In genomic region chr11:68039526-68040086, GRCh38 we compare ENCODE assay signal across 8 cellular contexts.
DNase-seq lines count a peak whose midpoint lies in the region; ATAC-seq and TF ChIP-seq lines count a peak whose summit lies in the region.

No MANE protein-coding gene starts in this region.

- TF ChIP-seq CTCF in RWPE1 (conservative IDR thresholded peaks at IDR 0.05; ENCODE audit: low read depth) (no peak), fibroblast of pulmonary artery (IDR thresholded peaks at IDR 0.05; ENCODE audit: low read length, missing control alignments) (no peak)

- CTCF ChIA-PET in RWPE1 (lab: Yijun Ruan, JAX), result interaction anchor here (0.5 to 1.1 kb wide), 2 partner anchors 19 to 166 kb away, joined by 3 read pairs; no protein-coding TSS in a partner anchor

- H3K27ac ChIP-seq in RWPE1 (peak overlapping the region; percentile 81), skin epidermis (peak overlapping the region in 20 of 21 experiments; percentile 66 to 96 (median 87))

- peak; percentile 37 for DNase-seq in RWPE1 (ENCODE audit: low spot score)
- DNase-seq in fibroblast of pulmonary artery (ENCODE audit: low read depth), result no peak
- no peak for DNase-seq in NCI-H1105 (lab: John Stamatoyannopoulos, UW)
- no peak for DNase-seq in hippocampal formation (lab: John Stamatoyannopoulos, UW)
- DNase-seq in hypothalamus (lab: John Stamatoyannopoulos, UW), result no peak

- POLR2A ChIA-PET in RWPE1 (lab: Yijun Ruan, JAX; ENCODE audit: low non-redundant PET), result no interaction called here

- H3K4me3 ChIP-seq in fibroblast of pulmonary artery (replicated peaks; ENCODE audit: low read depth, low read length) (peak overlapping the region; percentile 73), skin epidermis (peak overlapping the region; percentile 44 to 81 (median 66))

- no peak for ATAC-seq in GM21723 (IDR thresholded peaks at IDR 0.05; ENCODE audit: unreplicated experiment)

- peak; percentile 26 for TF ChIP-seq POLR2A in GM15510 (IDR thresholded peaks at IDR 0.05; ENCODE audit: borderline replicate concordance, extremely low read depth, insufficient read length)
